16 cellular contexts compared by ENCODE assay signal in the genomic region with DNA sequence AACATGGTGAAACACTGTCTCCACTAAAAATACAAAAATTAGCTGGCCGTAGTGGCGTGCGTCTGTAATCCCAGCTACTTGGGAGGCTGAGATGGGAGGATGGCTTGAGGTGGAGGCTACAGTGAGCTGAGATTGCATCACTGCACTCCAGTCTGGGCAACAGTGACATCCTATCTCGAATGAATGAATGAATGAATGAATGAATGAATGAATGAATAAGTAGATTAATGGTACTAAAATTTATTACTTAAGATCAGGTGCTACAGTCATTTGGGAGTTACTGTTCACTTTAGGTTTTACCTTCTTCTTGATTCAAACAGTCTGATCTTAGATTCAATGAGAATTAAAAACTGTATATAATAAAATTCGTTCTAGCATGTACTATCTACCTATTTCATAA.
"Had no signal": no experiment of that assay in that cellular context is flagged by ENCODE, and none has a peak within 500 bp of the region (broad histone marks: within the 10 kb centered on the region; RNA-seq: fewer than 3 reads in every experiment).

No MANE protein-coding gene starts in this region.

- DNase-seq: cortex of kidney; dorsolateral prefrontal cortex; effector CD8-positive, alpha-beta T cell; foreskin melanocyte; head of caudate nucleus; hippocampal formation; naive thymus-derived CD4-positive, alpha-beta T cell; small intestine; stimulated activated CD4-positive, alpha-beta T cell treated with anti-CD3 and anti-CD28 coated beads, Interleukin-12 subunit alpha, Interleukin-12 subunit beta, amount 100 ng/mL, for 4 hours; stimulated activated naive CD4-positive, alpha-beta T cell; stomach; substantia nigra had no signal

- H3K27ac ChIP-seq: dorsolateral prefrontal cortex, right atrium auricular region, stomach, thoracic aorta had no signal

- H3K4me1 ChIP-seq: right atrium auricular region had no signal

- H3K4me3 ChIP-seq: dorsolateral prefrontal cortex, right atrium auricular region, stomach, thoracic aorta had no signal

- H3K9me3 ChIP-seq: right atrium auricular region, stomach, thoracic aorta had no signal

- H3K27me3 ChIP-seq: dorsolateral prefrontal cortex, right atrium auricular region, stomach had no signal

- H3K9me3 Mint-ChIP-seq: naive thymus-derived CD4-positive, alpha-beta T cell; neural crest cell; type B pancreatic cell had no signal

- H3K36me3 ChIP-seq: right atrium auricular region, thoracic aorta had no signal

- H3K27ac Mint-ChIP-seq: type B pancreatic cell had no signal

- H3K4me3 Mint-ChIP-seq: naive thymus-derived CD4-positive, alpha-beta T cell; neural crest cell; type B pancreatic cell had no signal

- H3K4me1 Mint-ChIP-seq: neural crest cell had no signal

- H3K27me3 Mint-ChIP-seq: naive thymus-derived CD4-positive, alpha-beta T cell; type B pancreatic cell had no signal

- FAIRE-seq: small intestine had no signal
